Comparison of ENCODE assay signal across 1 cellular context in genomic region chr6:36933102-36933501, GRCh38.
TF ChIP-seq lines count a peak whose summit lies in the region.

No MANE protein-coding gene starts in this region.

TF ChIP-seq in K562, 482 proteins besides CTCF, POLR2A, EP300 and RAD21:
- TF ChIP-seq PHF20 (IDR thresholded peaks at IDR 0.05; ENCODE audit: partially characterized antibody): no peak
- TF ChIP-seq MEIS2 (IDR thresholded peaks at IDR 0.05; ENCODE audit: partially characterized antibody): peak; percentile 35
TF ChIP-seq in K562: peak in this region for 1.
